16 cellular contexts compared by ENCODE assay signal in genomic region chr15:69340243-69340991, GRCh38. TPM values are rescaled to one million over a fixed set of nuclear protein-coding genes. Genes with fewer than 3 reads are reported as not detected.
"Had no signal": no experiment of that assay in that cellular context is flagged by ENCODE, and none has a peak within 500 bp of the region (broad histone marks: within the 10 kb centered on the region; RNA-seq: fewer than 3 reads in every experiment).

No MANE protein-coding gene starts in this region.

- H3K36me3 ChIP-seq: prostate gland, spleen, upper lobe of left lung had no signal

- H3K27ac ChIP-seq: prostate gland, spleen, upper lobe of left lung had no signal

- H3K9me3 Mint-ChIP-seq: activated CD4-positive, alpha-beta T cell treated with anti-CD3 and anti-CD28 coated beads, Interleukin-2, amount 10 ng/mL, durations not matched to agents 24 days and 14 days; natural killer cell; T-helper 2 cell treated with Interferon-gamma antibody and Interleukin-4, amounts not matched to agents 5 μg/mL and 100 μg/mL, for 36 hours had no signal

- ATAC-seq: left colon, natural killer cell, sciatic nerve, WTC11 had no signal

- H3K27me3 ChIP-seq: upper lobe of left lung had no signal

- H3K9me3 ChIP-seq: prostate gland, upper lobe of left lung had no signal

- H3K4me1 Mint-ChIP-seq: natural killer cell had no signal

- DNase-seq: activated CD4-positive, alpha-beta T cell treated with anti-CD3 and anti-CD28 coated beads, Interleukin-2, amount 10 ng/mL, durations not matched to agents 24 days and 14 days; activated naive CD4-positive, alpha-beta T cell treated with anti-CD3 and anti-CD28 coated beads, Interleukin-2, amount 50 U/mL, for 16 hours; caudate nucleus; cortex of kidney; left colon; natural killer cell; occipital lobe; spleen; stimulated activated CD4-positive, alpha-beta T cell treated with anti-CD3 and anti-CD28 coated beads, Interleukin-2, amount 100 ng/mL, for 24 hours; stimulated activated naive CD4-positive, alpha-beta T cell treated with Interleukin-2 at 50 U/mL for 16 hours; upper lobe of left lung had no signal

- H3K36me3 Mint-ChIP-seq: natural killer cell had no signal

- H3K4me3 Mint-ChIP-seq: activated CD4-positive, alpha-beta T cell treated with anti-CD3 and anti-CD28 coated beads, Interleukin-2, amount 10 ng/mL, durations not matched to agents 24 days and 14 days; natural killer cell; T-helper 2 cell treated with Interferon-gamma antibody and Interleukin-4, amounts not matched to agents 5 μg/mL and 100 μg/mL, for 36 hours; WTC11 had no signal

- H3K27ac Mint-ChIP-seq: activated CD4-positive, alpha-beta T cell treated with anti-CD3 and anti-CD28 coated beads, Interleukin-2, amount 10 ng/mL, durations not matched to agents 24 days and 14 days; natural killer cell; T-helper 2 cell treated with Interferon-gamma antibody and Interleukin-4, amounts not matched to agents 5 μg/mL and 100 μg/mL, for 36 hours; WTC11 had no signal

- H3K4me3 ChIP-seq: prostate gland, spleen, upper lobe of left lung had no signal

- H3K4me1 ChIP-seq: prostate gland, upper lobe of left lung had no signal

RNA-seq across cellular contexts. Expression of gene PAQR5, which starts 41.7 kb away (rescaled TPM):
- total RNA-seq: activated CD4-positive, alpha-beta T cell treated with anti-CD3 and anti-CD28 coated beads, Interleukin-2, amount 10 ng/mL, durations not matched to agents 24 days and 14 days; lung microvascular endothelial cell had no signal
